Comparison of ENCODE assay signal across 25 cellular contexts in the genomic region with DNA sequence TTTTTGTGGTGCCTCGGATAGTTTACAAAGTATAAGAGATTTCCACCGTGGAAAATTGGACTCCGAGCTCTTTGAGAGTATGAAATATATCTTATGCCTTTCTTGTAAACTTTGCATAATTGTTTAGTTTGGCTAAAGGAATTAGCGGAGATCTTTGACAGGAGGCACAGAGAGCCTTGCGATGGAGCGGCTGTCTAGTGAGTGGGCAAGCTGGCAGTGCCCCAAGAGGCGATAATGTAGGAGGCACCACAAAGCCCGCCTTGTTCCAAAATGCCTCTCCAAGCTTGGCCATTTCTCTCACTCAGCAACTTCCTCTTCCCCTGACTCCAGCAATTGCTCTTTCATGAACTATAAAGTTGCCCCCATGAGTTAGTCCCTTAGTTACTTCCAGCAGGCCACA.
DNase-seq lines count a peak whose midpoint lies in the region; FAIRE-seq and TF ChIP-seq lines count a peak whose summit lies in the region.
"Had no signal": no experiment of that assay in that cellular context is flagged by ENCODE, and none has a peak within 500 bp of the region (broad histone marks: within the 10 kb centered on the region; RNA-seq: fewer than 3 reads in every experiment).

No MANE protein-coding gene starts in this region.

- H3K79me2 ChIP-seq in mammary epithelial cell (ENCODE audit: insufficient read depth, low read length) (no peaks in the 10 kb centered on the region), H1 (ENCODE audit: control insufficient read depth in 1 of 2, insufficient read depth in 2 of 2, low read length in 2 of 2) (no peaks in the 10 kb centered on the region)

- no peak overlapping the region for H4K5ac ChIP-seq in H1 (ENCODE audit: insufficient read length, low read depth, low read length)

- H3K27me3 ChIP-seq in mammary epithelial cell (ENCODE audit: insufficient read depth, low read length) (no peaks in the 10 kb centered on the region), H1 (replicated peaks in 1 of 4; ENCODE audit: control insufficient read depth in 3 of 4, extremely low read depth in 1 of 4, insufficient read depth in 3 of 4, low read length in 3 of 4) (no peaks in the 10 kb centered on the region), mesenchymal stem cell (ENCODE audit: control insufficient read depth in 1 of 2, insufficient read depth in 1 of 2, low read length in 2 of 2) (no peaks in the 10 kb centered on the region)

- intact Hi-C loops in mammary epithelial cell (cut with micrococcal nuclease), result no loop called here
- intact Hi-C loops in MCF 10A (cut with micrococcal nuclease), result no loop called here

- H3K36me3 ChIP-seq in mammary epithelial cell (ENCODE audit: insufficient read depth, low read length) (no peaks in the 10 kb centered on the region), H1 (ENCODE audit: control insufficient read depth in 2 of 4, insufficient read depth in 4 of 4, low read length in 3 of 4) (no peaks in the 10 kb centered on the region), mesenchymal stem cell (ENCODE audit: control insufficient read depth in 1 of 2, insufficient read depth in 2 of 2, low read depth in 1 of 2, low read length in 2 of 2) (no peaks in the 10 kb centered on the region)
- H3K36me3 ChIP-seq: left ventricle myocardium inferior had no signal

- no peak overlapping the region for H2AK5ac ChIP-seq in H1 (ENCODE audit: low read depth, low read length)
- peak overlapping the region; percentile 93 for H2AK5ac ChIP-seq in mesenchymal stem cell (ENCODE audit: low read length, severe bottlenecking)

- no peak for TF ChIP-seq EP300 in H1 (IDR thresholded peaks at IDR 0.05; ENCODE audit: borderline replicate concordance in 1 of 2, low read depth in 2 of 2, low read length in 2 of 2)

- H3K14ac ChIP-seq in H1 (ENCODE audit: insufficient read length), result no peak overlapping the region
- no peak overlapping the region for H3K14ac ChIP-seq in mesenchymal stem cell (ENCODE audit: low read length in 2 of 2)

- no TSS peak for BruUV-seq in mammary epithelial cell (replicated peaks; lab: Mats Ljungman, UMichigan)
- BruUV-seq in MCF 10A (replicated peaks; lab: Mats Ljungman, UMichigan), result no TSS peak

- WGBS in mammary epithelial cell (ENCODE audit: low coverage, missing lambda C conversion rate), result 42% methylated on average over 5 of the region's 8 CpGs
- 88% methylated on average over 8 of the region's 8 CpGs; no CpG with 5 or more reads in 1 of the 2 experiments for WGBS in H1 (ENCODE audit: extremely low coverage in 1 of 2, insufficient coverage in 1 of 2, insufficient read length in 1 of 2, insufficient replicate concordance in 2 of 2, low coverage in 1 of 2, low lambda C conversion rate in 2 of 2, missing lambda C conversion rate in 1 of 2), 2 experiments
- WGBS in mesenchymal stem cell, result 96% methylated on average over 8 of the region's 8 CpGs

- no peak overlapping the region for H3K27ac Mint-ChIP-seq in MCF 10A (ENCODE audit: low read depth, unreplicated experiment)
- H3K27ac Mint-ChIP-seq in T-helper 2 cell treated with Interferon-gamma antibody and Interleukin-4, amounts not matched to agents 5 μg/mL and 100 μg/mL, for 36 hours, result no peak overlapping the region
- H3K27ac Mint-ChIP-seq: activated naive CD8-positive, alpha-beta T cell; B cell; type B pancreatic cell had no signal

- H2BK12ac ChIP-seq in H1 (ENCODE audit: low read depth, low read length) (no peak overlapping the region), mesenchymal stem cell (ENCODE audit: low read length in 2 of 2) (peak overlapping the region in 1 of 2 experiments; percentile 63)

- FAIRE-seq in H1 (lab: Jason Lieb, UNC), result no peak
- FAIRE-seq: A204.1, endothelial cell of umbilical vein, GM18507 had no signal

- H2BK5ac ChIP-seq in H1 (ENCODE audit: low read depth, low read length), result no peak overlapping the region
- H2BK5ac ChIP-seq in mesenchymal stem cell (ENCODE audit: low read depth, low read length, poor library complexity, severe bottlenecking), result no peak overlapping the region

- H3K36me3 Mint-ChIP-seq in MCF 10A (ENCODE audit: insufficient read depth, unreplicated experiment), result no peaks in the 10 kb centered on the region
- H3K36me3 Mint-ChIP-seq in T-helper 2 cell treated with Interferon-gamma antibody and Interleukin-4, amounts not matched to agents 5 μg/mL and 100 μg/mL, for 36 hours (ENCODE audit: low read depth), result no peaks in the 10 kb centered on the region
- H3K36me3 Mint-ChIP-seq: activated naive CD8-positive, alpha-beta T cell; type B pancreatic cell had no signal

- H4K8ac ChIP-seq in H1 (ENCODE audit: extremely low read depth, insufficient read depth, low read length), result no peak overlapping the region
- no peak overlapping the region for H4K8ac ChIP-seq in mesenchymal stem cell (ENCODE audit: low read length)

- H3K56ac ChIP-seq in H1 (replicated peaks; ENCODE audit: insufficient read length, low read depth, low read length), result no peak overlapping the region

- H3K4me3 ChIP-seq in mammary epithelial cell (replicated peaks in 1 of 3; ENCODE audit: insufficient read depth in 1 of 3, low read depth in 2 of 3, low read length in 3 of 3) (no peak overlapping the region), H1 (ENCODE audit: extremely low read depth in 1 of 4, insufficient read depth in 2 of 4, low read depth in 3 of 4, low read length in 4 of 4) (no peak overlapping the region), mesenchymal stem cell (ENCODE audit: insufficient read depth in 1 of 2, low read depth in 1 of 2, low read length in 2 of 2) (no peak overlapping the region)
- H3K4me3 ChIP-seq: dorsolateral prefrontal cortex, left ventricle myocardium inferior, mucosa of descending colon had no signal

- TF ChIP-seq CTCF in mammary epithelial cell (conservative IDR thresholded peaks at IDR 0.05 in 1 of 2, IDR thresholded peaks at IDR 0.05 in 1 of 2; ENCODE audit: extremely low read depth in 1 of 2, insufficient read depth in 1 of 2, low read depth in 1 of 2, low read length in 2 of 2) (no peak), MCF 10A (IDR thresholded peaks at IDR 0.05; ENCODE audit: unreplicated experiment) (no peak), H1 (IDR thresholded peaks at IDR 0.05; ENCODE audit: control extremely low read depth in 1 of 3, insufficient read depth in 1 of 3, low read depth in 1 of 3, low read length in 3 of 3) (no peak)

- H3K4me2 ChIP-seq in mammary epithelial cell (ENCODE audit: insufficient read depth, low read depth, low read length) (no peak overlapping the region), H1 (ENCODE audit: insufficient read depth in 1 of 2, low read depth in 2 of 2, low read length in 2 of 2) (no peak overlapping the region), mesenchymal stem cell (ENCODE audit: low read length, poor library complexity, severe bottlenecking) (no peak overlapping the region)
- H3K4me2 ChIP-seq: KMS-11 had no signal

- H4K91ac ChIP-seq in H1 (replicated peaks; ENCODE audit: insufficient read length, low read length) (no peak overlapping the region), mesenchymal stem cell (ENCODE audit: low read length) (no peak overlapping the region)

- H3K18ac ChIP-seq in H1 (ENCODE audit: extremely low read depth, low read length) (no peak overlapping the region), mesenchymal stem cell (ENCODE audit: low read depth in 1 of 2, low read length in 2 of 2) (no peak overlapping the region)

- H3K23me2 ChIP-seq in H1 (ENCODE audit: low read depth, low read length), result no peaks in the 10 kb centered on the region

- TF ChIP-seq POLR2A in H1 (IDR thresholded peaks at IDR 0.05; ENCODE audit: control extremely low read depth in 1 of 2, low read depth in 2 of 2, low read length in 2 of 2), result no peak

- no peak overlapping the region for H3K4ac ChIP-seq in H1 (replicated peaks; ENCODE audit: insufficient read length, low read depth, low read length)
- no peak overlapping the region for H3K4ac ChIP-seq in mesenchymal stem cell (ENCODE audit: low read depth in 1 of 2, low read length in 2 of 2)

- POLR2A ChIA-PET in MCF 10A (lab: Yijun Ruan, JAX), result no interaction called here
- POLR2A ChIA-PET in H1 (lab: Charles Lee; ENCODE audit: partially characterized antibody), result no interaction called here

- no peaks in the 10 kb centered on the region for H3K9me3 Mint-ChIP-seq in MCF 10A (ENCODE audit: unreplicated experiment)
- H3K9me3 Mint-ChIP-seq in T-helper 2 cell treated with Interferon-gamma antibody and Interleukin-4, amounts not matched to agents 5 μg/mL and 100 μg/mL, for 36 hours, result no peaks in the 10 kb centered on the region
- H3K9me3 Mint-ChIP-seq: type B pancreatic cell had no signal

- no peak overlapping the region for H2BK120ac ChIP-seq in H1 (replicated peaks; ENCODE audit: low read depth, low read length)
- H2BK120ac ChIP-seq in mesenchymal stem cell (ENCODE audit: low read depth, low read length), result no peak overlapping the region

- H3K9me3 ChIP-seq in mammary epithelial cell (replicated peaks; ENCODE audit: insufficient read depth, low read length), result no peaks in the 10 kb centered on the region
- H3K9me3 ChIP-seq in H1 (ENCODE audit: insufficient read depth in 2 of 2, low read depth in 1 of 2, low read length in 1 of 2), result no peaks in the 10 kb centered on the region
- no peaks in the 10 kb centered on the region for H3K9me3 ChIP-seq in mesenchymal stem cell (ENCODE audit: control insufficient read depth, low read length)
- H3K9me3 ChIP-seq: left ventricle myocardium inferior had no signal

- H3K23ac ChIP-seq in H1 (ENCODE audit: insufficient read length), result no peak overlapping the region
- no peak overlapping the region for H3K23ac ChIP-seq in mesenchymal stem cell (ENCODE audit: low read length in 2 of 2)

- no peak overlapping the region for H2BK15ac ChIP-seq in H1 (ENCODE audit: low read length)
- no peak overlapping the region for H2BK15ac ChIP-seq in mesenchymal stem cell (ENCODE audit: low read depth, poor library complexity, severe bottlenecking)

- no peaks in the 10 kb centered on the region for H3K27me3 Mint-ChIP-seq in MCF 10A (ENCODE audit: insufficient read depth, unreplicated experiment)
- H3K27me3 Mint-ChIP-seq in T-helper 2 cell treated with Interferon-gamma antibody and Interleukin-4, amounts not matched to agents 5 μg/mL and 100 μg/mL, for 36 hours (ENCODE audit: low read depth), result no peaks in the 10 kb centered on the region
- H3K27me3 Mint-ChIP-seq: activated naive CD8-positive, alpha-beta T cell; B cell; type B pancreatic cell had no signal

- H3K4me1 ChIP-seq in mammary epithelial cell (ENCODE audit: insufficient read depth, low read length), result peaks cover 6% of the 10 kb centered on the region
- H3K4me1 ChIP-seq in H1 (replicated peaks in 1 of 4; ENCODE audit: control insufficient read depth in 3 of 4, insufficient read depth in 4 of 4, low read length in 3 of 4), result no peaks in the 10 kb centered on the region
- H3K4me1 ChIP-seq in mesenchymal stem cell (ENCODE audit: control insufficient read depth, insufficient read depth, low read depth, low read length), result peaks cover 5% of the 10 kb centered on the region
- H3K4me1 ChIP-seq: left ventricle myocardium inferior had no signal

- H3K27ac ChIP-seq in mammary epithelial cell (ENCODE audit: insufficient read depth, low read depth, low read length), result no peak overlapping the region
- no peak overlapping the region for H3K27ac ChIP-seq in H1 (ENCODE audit: low read depth, low read length)
- no peak overlapping the region for H3K27ac ChIP-seq in mesenchymal stem cell (ENCODE audit: low read length, poor library complexity, severe bottlenecking)
- H3K27ac ChIP-seq: dorsolateral prefrontal cortex, KMS-11, left ventricle myocardium inferior had no signal

- CTCF ChIA-PET in mammary epithelial cell (lab: Charles Lee; ENCODE audit: low non-redundant PET), result no interaction called here
- CTCF ChIA-PET in MCF 10A (lab: Yijun Ruan, JAX), result no interaction called here
- CTCF ChIA-PET in H1 (lab: Charles Lee; ENCODE audit: partially characterized antibody), result interaction anchor here (0.5 to 0.8 kb wide), 2 partner anchors 316 to 454 kb away, joined by 3 to 4 read pairs; no protein-coding TSS in a partner anchor

- DNase-seq in mammary epithelial cell, result no peak
- no peak for DNase-seq in MCF 10A (ENCODE audit: unreplicated experiment)
- DNase-seq in H1 (ENCODE audit: low read depth in 1 of 2, low spot score in 2 of 2), result no peak
- no peak for DNase-seq in mesenchymal stem cell
- DNase-seq in HuH-7 (ENCODE audit: low spot score), result no peak
- DNase-seq in DMS79 treated with DMSO at 0.1 percent for 48 hours (lab: John Stamatoyannopoulos, UW), result no peak
- DNase-seq in activated T-cell treated with anti-CD3 and anti-CD28 coated beads, Interleukin-2, amount 50 U/mL, for 48 hours, result no peak
- no peak for DNase-seq in T-helper 2 cell treated with Interferon-gamma antibody and Interleukin-4, amounts not matched to agents 5 μg/mL and 100 μg/mL, for 36 hours (ENCODE audit: low spot score)
- DNase-seq: activated CD4-positive, alpha-beta T cell treated with anti-CD3 and anti-CD28 coated beads, Interleukin-2, amount 50 U/mL, for 48 hours; GDM1; GOT3; left ventricle myocardium inferior; mucosa of descending colon; NCI-H187 treated with DMSO at 0.1 percent for 48 hours; NCI-H2227 treated with DMSO at 0.1 percent for 48 hours; NCI-H748 treated with DMSO at 0.1 percent for 48 hours; T-helper 9 cell had no signal

- H3K4me1 Mint-ChIP-seq in MCF 10A (ENCODE audit: insufficient read depth, unreplicated experiment), result peaks cover 11% of the 10 kb centered on the region
- no peaks in the 10 kb centered on the region for H3K4me1 Mint-ChIP-seq in T-helper 2 cell treated with Interferon-gamma antibody and Interleukin-4, amounts not matched to agents 5 μg/mL and 100 μg/mL, for 36 hours (ENCODE audit: low read depth)
- H3K4me1 Mint-ChIP-seq: B cell had no signal

- H3K79me1 ChIP-seq in H1 (ENCODE audit: low read depth, low read length) (no peaks in the 10 kb centered on the region), mesenchymal stem cell (replicated peaks; ENCODE audit: low read length, poor library complexity, severe bottlenecking) (no peaks in the 10 kb centered on the region)

- in situ Hi-C loops in mammary epithelial cell (cut with MboI; ENCODE audit: low sequenced_read_pairs in 2 of 2), result no loop called here

- H4K20me1 ChIP-seq in mammary epithelial cell (ENCODE audit: insufficient read depth, low read length), result no peaks in the 10 kb centered on the region
- H4K20me1 ChIP-seq in H1 (replicated peaks in 1 of 2; ENCODE audit: control insufficient read depth in 1 of 2, insufficient read depth in 2 of 2, low read length in 2 of 2), result no peaks in the 10 kb centered on the region

- dilution Hi-C loops in mammary epithelial cell (cut with HindIII; ENCODE audit: low sequenced_read_pairs), result no loop called here

- H3K4me3 Mint-ChIP-seq in MCF 10A (ENCODE audit: unreplicated experiment), result no peak overlapping the region
- H3K4me3 Mint-ChIP-seq in T-helper 2 cell treated with Interferon-gamma antibody and Interleukin-4, amounts not matched to agents 5 μg/mL and 100 μg/mL, for 36 hours, result no peak overlapping the region
- H3K4me3 Mint-ChIP-seq: activated naive CD8-positive, alpha-beta T cell; B cell; type B pancreatic cell had no signal

- TF ChIP-seq RAD21 in H1 (IDR thresholded peaks at IDR 0.05 in 1 of 2, conservative IDR thresholded peaks at IDR 0.05 in 1 of 2; ENCODE audit: low read depth in 2 of 2, low read length in 2 of 2), result peak; percentile 8 to 28; a peak in 2 of 4 replicates

- H3K9ac ChIP-seq in mammary epithelial cell (ENCODE audit: insufficient read depth, low read length) (no peak overlapping the region), H1 (replicated peaks in 1 of 4; ENCODE audit: extremely low read depth in 1 of 4, low read depth in 3 of 4, low read length in 3 of 4) (no peak overlapping the region), mesenchymal stem cell (ENCODE audit: low read length) (no peak overlapping the region)
- H3K9ac ChIP-seq: KMS-11 had no signal

- H2AFZ ChIP-seq in mammary epithelial cell (ENCODE audit: low read depth, low read length) (peak overlapping the region; percentile 58), H1 (ENCODE audit: low read length) (no peak overlapping the region), mesenchymal stem cell (ENCODE audit: low read depth, low read length) (no peak overlapping the region)

- no peak overlapping the region for H2BK20ac ChIP-seq in H1 (ENCODE audit: low read length)
